In the genomic region with DNA sequence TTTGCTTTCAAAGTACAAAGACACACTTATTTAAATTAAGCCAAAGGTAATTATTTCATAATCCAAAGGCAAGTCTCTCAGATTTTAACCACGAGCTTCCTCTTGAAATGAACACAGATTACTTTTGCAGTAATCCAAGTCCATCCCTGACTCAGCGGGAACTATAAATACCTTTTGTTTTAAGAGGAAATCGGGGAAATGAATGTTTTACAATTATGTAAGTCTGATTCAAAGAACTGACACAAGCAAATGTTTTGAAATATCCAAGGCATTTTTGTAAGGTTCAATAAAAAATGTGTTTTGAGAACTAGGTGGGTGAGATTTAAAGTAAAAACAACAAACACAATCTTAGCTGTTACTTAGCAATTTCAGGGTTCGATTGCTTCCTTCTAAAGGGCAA, we compare ENCODE assay signal across 11 cellular contexts.
DNase-seq lines count a peak whose midpoint lies in the region; ATAC-seq, FAIRE-seq and TF ChIP-seq lines count a peak whose summit lies in the region.
"Had no signal": no experiment of that assay in that cellular context is flagged by ENCODE, and none has a peak within 500 bp of the region (broad histone marks: within the 10 kb centered on the region; RNA-seq: fewer than 3 reads in every experiment).

No MANE protein-coding gene starts in this region.

- peaks cover 7% of the 10 kb centered on the region for H3K4me1 ChIP-seq in left ventricle myocardium inferior
- peaks cover 2% of the 10 kb centered on the region for H3K4me1 ChIP-seq in right cardiac atrium (ENCODE audit: control insufficient read depth, insufficient read depth, low read length)
- H3K4me1 ChIP-seq in astrocyte (ENCODE audit: insufficient read depth, low read length): peaks cover 10% of the 10 kb centered on the region
- no peaks in the 10 kb centered on the region for H3K4me1 ChIP-seq in keratinocyte (ENCODE audit: control insufficient read depth, extremely low read depth, insufficient read depth, low read length)
- no peaks in the 10 kb centered on the region for H3K4me1 ChIP-seq in uterus

- no peaks in the 10 kb centered on the region for H3K9me1 ChIP-seq in keratinocyte (ENCODE audit: control insufficient read depth, extremely low read depth, insufficient read depth, low read length)

- WGBS in right cardiac atrium: 43% methylated on average over 4 of the region's 4 CpGs

- H3K4me2 ChIP-seq in astrocyte (ENCODE audit: low read length) (peak overlapping the region; percentile 73), keratinocyte (ENCODE audit: control insufficient read depth, extremely low read depth, insufficient read depth, low read depth, low read length) (no peak overlapping the region)

- H3K27ac ChIP-seq in left ventricle myocardium inferior (replicated peaks) (peak overlapping the region; percentile 71), right cardiac atrium (ENCODE audit: low read length) (no peak overlapping the region), astrocyte (ENCODE audit: low read depth, low read length) (peak overlapping the region; percentile 6), keratinocyte (ENCODE audit: control insufficient read depth, insufficient read depth, low read length) (no peak overlapping the region), uterus (peak overlapping the region; percentile 47 to 57)

- H3K36me3 ChIP-seq in left ventricle myocardium inferior (no peaks in the 10 kb centered on the region), astrocyte (ENCODE audit: insufficient read depth, low read length) (no peaks in the 10 kb centered on the region), keratinocyte (ENCODE audit: control insufficient read depth in 2 of 2, extremely low read depth in 1 of 2, insufficient read depth in 2 of 2, low read length in 2 of 2) (no peaks in the 10 kb centered on the region), uterus (no peaks in the 10 kb centered on the region)

- no peaks in the 10 kb centered on the region for H3K36me3 Mint-ChIP-seq in astrocyte (ENCODE audit: low read depth, unreplicated experiment)

- no peak overlapping the region for H3K4me3 Mint-ChIP-seq in astrocyte (ENCODE audit: unreplicated experiment)
- H3K4me3 Mint-ChIP-seq: activated naive CD4-positive, alpha-beta T cell treated with anti-CD3 and anti-CD28 coated beads, Interleukin-2, amount 50 U/mL, for 24 hours had no signal

- no peak overlapping the region for H3K27ac Mint-ChIP-seq in astrocyte (ENCODE audit: unreplicated experiment)

- H3K4me1 Mint-ChIP-seq in astrocyte (ENCODE audit: low read depth, unreplicated experiment): peaks cover 7% of the 10 kb centered on the region

- H3K9me3 ChIP-seq in left ventricle myocardium inferior (replicated peaks) (no peaks in the 10 kb centered on the region), right cardiac atrium (ENCODE audit: control insufficient read depth, low read length) (no peaks in the 10 kb centered on the region), astrocyte (ENCODE audit: insufficient read depth, low read depth, low read length) (no peaks in the 10 kb centered on the region), keratinocyte (ENCODE audit: control insufficient read depth, low read depth, low read length) (no peaks in the 10 kb centered on the region), uterus (no peaks in the 10 kb centered on the region)

- H3K79me2 ChIP-seq in astrocyte (ENCODE audit: insufficient read depth, low read length): no peaks in the 10 kb centered on the region
- H3K79me2 ChIP-seq in keratinocyte (ENCODE audit: control insufficient read depth, insufficient read depth, low read length): no peaks in the 10 kb centered on the region

- dilution Hi-C loops in keratinocyte (cut with MboI; ENCODE audit: extremely low pct_ligation_motif_present, low sequenced_read_pairs): no loop called here

- TF ChIP-seq CTCF in left ventricle myocardium inferior (IDR thresholded peaks at IDR 0.05; ENCODE audit: borderline replicate concordance) (no peak), astrocyte (IDR thresholded peaks at IDR 0.05; ENCODE audit: insufficient read depth, low read depth, low read length) (no peak), keratinocyte (optimal IDR thresholded peaks at IDR 0.05 in 1 of 3, IDR thresholded peaks at IDR 0.05 in 1 of 3, conservative IDR thresholded peaks at IDR 0.05 in 1 of 3; ENCODE audit: extremely low read depth in 1 of 3, insufficient read depth in 2 of 3, low read length in 3 of 3) (no peak), uterus (IDR thresholded peaks at IDR 0.05) (no peak)

- ATAC-seq in right cardiac atrium: no peak
- no peak for ATAC-seq in GM19351 (IDR thresholded peaks at IDR 0.05; ENCODE audit: unreplicated experiment)
- ATAC-seq in HG02678 (IDR thresholded peaks at IDR 0.05; ENCODE audit: unreplicated experiment): no peak

- H3K27me3 ChIP-seq in left ventricle myocardium inferior (ENCODE audit: low read depth): no peaks in the 10 kb centered on the region
- no peaks in the 10 kb centered on the region for H3K27me3 ChIP-seq in right cardiac atrium (ENCODE audit: control insufficient read depth, insufficient read depth)
- no peaks in the 10 kb centered on the region for H3K27me3 ChIP-seq in astrocyte (ENCODE audit: insufficient read depth, low read length)
- no peaks in the 10 kb centered on the region for H3K27me3 ChIP-seq in keratinocyte (ENCODE audit: control insufficient read depth, extremely low read depth, insufficient read depth, low read length)
- no peaks in the 10 kb centered on the region for H3K27me3 ChIP-seq in uterus

- FAIRE-seq in astrocyte (lab: Jason Lieb, UNC): peak; percentile 81
- FAIRE-seq in keratinocyte (lab: Jason Lieb, UNC): peak; percentile 67

- H2AFZ ChIP-seq in astrocyte (ENCODE audit: low read depth, low read length) (no peak overlapping the region), keratinocyte (ENCODE audit: control insufficient read depth, low read length) (no peak overlapping the region)

- H3K27me3 Mint-ChIP-seq in astrocyte (ENCODE audit: low read depth, unreplicated experiment): no peaks in the 10 kb centered on the region
- H3K27me3 Mint-ChIP-seq: activated naive CD4-positive, alpha-beta T cell treated with anti-CD3 and anti-CD28 coated beads, Interleukin-2, amount 50 U/mL, for 24 hours had no signal

- H3K4me3 ChIP-seq in left ventricle myocardium inferior (peak overlapping the region; percentile 24), right cardiac atrium (ENCODE audit: low read length) (no peak overlapping the region), astrocyte (ENCODE audit: insufficient read depth, low read depth, low read length) (peak overlapping the region; percentile 26), keratinocyte (ENCODE audit: control insufficient read depth in 2 of 3, extremely low read depth in 1 of 3, insufficient read depth in 2 of 3, low read depth in 1 of 3, low read length in 3 of 3) (no peak overlapping the region), uterus (no peak overlapping the region)
- H3K4me3 ChIP-seq: lung had no signal

- H3K9me3 Mint-ChIP-seq in astrocyte (ENCODE audit: unreplicated experiment): no peaks in the 10 kb centered on the region
- H3K9me3 Mint-ChIP-seq: activated naive CD4-positive, alpha-beta T cell treated with anti-CD3 and anti-CD28 coated beads, Interleukin-2, amount 50 U/mL, for 24 hours had no signal

- DNase-seq in left ventricle myocardium inferior (no peak), right cardiac atrium (no peak), astrocyte (ENCODE audit: low read depth) (peak; percentile 68), keratinocyte (ENCODE audit: low read depth, low spot score) (no peak), uterus (no peak), NCI-H446 treated with DMSO at 0.1 percent for 48 hours (lab: John Stamatoyannopoulos, UW) (no peak)
- DNase-seq: RPMI8226 had no signal

- no peak overlapping the region for H3K9ac ChIP-seq in astrocyte (ENCODE audit: low read length)
- H3K9ac ChIP-seq in keratinocyte (ENCODE audit: control insufficient read depth, extremely low read depth, insufficient read depth, low read length): no peak overlapping the region

- H4K20me1 ChIP-seq in astrocyte (ENCODE audit: insufficient read depth, low read length): no peaks in the 10 kb centered on the region
- no peaks in the 10 kb centered on the region for H4K20me1 ChIP-seq in keratinocyte (ENCODE audit: control insufficient read depth, extremely low read depth, insufficient read depth, low read length)

- no peak for TF ChIP-seq POLR2A in uterus (IDR thresholded peaks at IDR 0.05)

- intact Hi-C loops in left ventricle myocardium inferior (cut with micrococcal nuclease) (no loop called here), right cardiac atrium (cut with DNase I) (no loop called here), uterus (cut with DNase I; ENCODE audit: low total_unique reads) (no loop called here)

Comparison
In these comparisons a context has a peak if more than half of its experiments do, and no peak if none do; other contexts are left out.
1. H3K27ac ChIP-seq: peak in left ventricle myocardium inferior (single experiment), astrocyte (single experiment) and uterus (2 of 2); none in right cardiac atrium (single experiment) and keratinocyte (single experiment).
2. H3K4me3 ChIP-seq: peak in left ventricle myocardium inferior (single experiment) and astrocyte (single experiment); none in right cardiac atrium (single experiment), keratinocyte (0 of 3) and uterus (0 of 2).